8 cellular contexts compared by ENCODE assay signal in the genomic region with DNA sequence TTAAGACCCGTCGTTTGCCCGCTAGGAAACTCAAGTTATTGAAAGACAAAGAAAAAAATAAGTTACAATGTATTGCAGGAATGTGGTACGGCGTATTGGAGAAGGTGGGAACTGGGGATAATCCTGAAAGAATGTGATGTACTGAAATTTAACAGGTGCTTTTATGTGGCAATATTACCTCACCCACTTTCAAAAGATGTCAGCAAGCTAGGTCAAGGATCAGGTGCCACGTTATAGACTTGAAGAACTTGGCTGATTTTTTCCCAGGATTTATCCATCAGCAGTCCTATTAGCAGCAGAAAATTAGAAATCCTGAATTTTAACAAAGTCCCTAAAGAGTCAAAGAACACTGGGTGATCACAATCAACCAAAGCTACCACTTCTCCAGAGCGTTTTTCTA. TPM values are rescaled to one million over a fixed set of nuclear protein-coding genes. Genes with fewer than 3 reads are reported as not detected.
A peak's percentile ranks its signal among the peaks of the same experiment; 100 is the strongest.
DNase-seq lines count a peak whose midpoint lies in the region; ATAC-seq and TF ChIP-seq lines count a peak whose summit lies in the region.
"Not testable (repeated sequence)": the region's sequence is repeated elsewhere in the genome, so short reads cannot be mapped to it uniquely, and the experiment has no call there.

No MANE protein-coding gene starts in this region.

- H3K4me1 ChIP-seq in HEK293 (ENCODE audit: control insufficient read depth, insufficient read depth, low read length); OCI-LY7 (ENCODE audit: insufficient read depth, low read length, poor library complexity, severe bottlenecking); iPS-18a (ENCODE audit: control insufficient read depth, low read depth, low read length): not testable (repeated sequence)
- peaks cover 15% of the 10 kb centered on the region for H3K4me1 ChIP-seq in ectodermal cell (ENCODE audit: control insufficient read depth, insufficient read depth, low read length)

- peak; percentile 31 for ATAC-seq in activated T-helper 17 cell treated with anti-CD3 and anti-CD28 coated beads, Interleukin-2, amount 50 U/mL, for 72 hours (replicated peaks)
- ATAC-seq in natural killer cell treated with Interleukin-12 subunit alpha and Interleukin-12 subunit beta and Interleukin-15 and Interleukin-18, amount 100 ng/mL, for 72 hours, result not testable (repeated sequence)

- H3K27ac ChIP-seq in HEK293 (ENCODE audit: extremely low read depth, low read depth, low read length), result peak overlapping the region; percentile 54
- H3K27ac ChIP-seq in OCI-LY7 (ENCODE audit: low read depth, low read length, poor library complexity, severe bottlenecking), result peak overlapping the region; percentile 65
- peak overlapping the region; percentile 84 for H3K27ac ChIP-seq in ectodermal cell (ENCODE audit: insufficient read depth, low read depth, low read length, poor library complexity, severe bottlenecking)
- peak overlapping the region; percentile 61 for H3K27ac ChIP-seq in iPS-18a (ENCODE audit: low read length)
- H3K27ac ChIP-seq in substantia nigra (ENCODE audit: low read depth, low read length, poor library complexity, severe bottlenecking), result peak overlapping the region; percentile 76

- intact Hi-C loops in OCI-LY7 (cut with micrococcal nuclease; ENCODE audit: unreplicated experiment), result not testable (repeated sequence)

- H3K9me3 Mint-ChIP-seq in activated T-helper 17 cell treated with anti-CD3 and anti-CD28 coated beads, Interleukin-2, amount 50 U/mL, for 72 hours; natural killer cell treated with Interleukin-12 subunit alpha and Interleukin-12 subunit beta and Interleukin-15 and Interleukin-18, amount 100 ng/mL, for 72 hours: not testable (repeated sequence)

- H3K4me3 ChIP-seq in HEK293 (ENCODE audit: low read depth, low read length) (peak overlapping the region; percentile 90), OCI-LY7 (ENCODE audit: low read depth, low read length, poor library complexity, severe bottlenecking) (peak overlapping the region; percentile 86), ectodermal cell (ENCODE audit: insufficient read depth, low read depth, low read length) (peak overlapping the region; percentile 80), iPS-18a (ENCODE audit: low read length) (peak overlapping the region; percentile 82)

- peak overlapping the region; percentile 83 for H2AFZ ChIP-seq in OCI-LY7 (ENCODE audit: low read length)

- CTCF ChIA-PET in HEK293 (lab: Yijun Ruan, JAX); OCI-LY7 (lab: Charles Lee; ENCODE audit: unreplicated experiment): not testable (repeated sequence)

- 0% methylated on average over 2 of the region's 7 CpGs for WGBS in ectodermal cell, 2 experiments

- H3K79me2 ChIP-seq in OCI-LY7 (ENCODE audit: insufficient read depth, low read depth, low read length), result not testable (repeated sequence)

- not testable (repeated sequence) for H3K9me2 ChIP-seq in OCI-LY7 (ENCODE audit: insufficient read depth, low read length)

- H4K20me1 ChIP-seq in OCI-LY7 (ENCODE audit: insufficient read depth, low read length), result not testable (repeated sequence)

- peaks cover 14% of the 10 kb centered on the region for H3K36me3 Mint-ChIP-seq in activated T-helper 17 cell treated with anti-CD3 and anti-CD28 coated beads, Interleukin-2, amount 50 U/mL, for 72 hours (ENCODE audit: low read depth)
- H3K36me3 Mint-ChIP-seq in natural killer cell treated with Interleukin-12 subunit alpha and Interleukin-12 subunit beta and Interleukin-15 and Interleukin-18, amount 100 ng/mL, for 72 hours, result not testable (repeated sequence)

- not testable (repeated sequence) for TF ChIP-seq CTCF in HEK293 (tag by site-specific recombination; IDR thresholded peaks at IDR 0.05); OCI-LY7 (conservative IDR thresholded peaks at IDR 0.05; ENCODE audit: low read length)

- H3K4me1 Mint-ChIP-seq in activated T-helper 17 cell treated with anti-CD3 and anti-CD28 coated beads, Interleukin-2, amount 50 U/mL, for 72 hours; natural killer cell treated with Interleukin-12 subunit alpha and Interleukin-12 subunit beta and Interleukin-15 and Interleukin-18, amount 100 ng/mL, for 72 hours (ENCODE audit: low read depth in 2 of 2): not testable (repeated sequence)

- not testable (repeated sequence) for H3K27me3 ChIP-seq in ectodermal cell (ENCODE audit: control insufficient read depth, insufficient read depth, low read length, poor library complexity, severe bottlenecking); iPS-18a (ENCODE audit: control insufficient read depth, insufficient read depth, low read length)

- H3K27ac Mint-ChIP-seq in activated T-helper 17 cell treated with anti-CD3 and anti-CD28 coated beads, Interleukin-2, amount 50 U/mL, for 72 hours, result peak overlapping the region; percentile 99
- peak overlapping the region; percentile 99 for H3K27ac Mint-ChIP-seq in natural killer cell treated with Interleukin-12 subunit alpha and Interleukin-12 subunit beta and Interleukin-15 and Interleukin-18, amount 100 ng/mL, for 72 hours

- H3K9me3 ChIP-seq in HEK293 (ENCODE audit: control insufficient read depth, insufficient read depth, low read depth, low read length); OCI-LY7 (ENCODE audit: low read length); ectodermal cell (ENCODE audit: control insufficient read depth, low read length); iPS-18a (ENCODE audit: control insufficient read depth, low read depth, low read length): not testable (repeated sequence)

- not testable (repeated sequence) for H3K36me3 ChIP-seq in HEK293 (ENCODE audit: control insufficient read depth in 2 of 2, insufficient read depth in 1 of 2, low read length in 2 of 2); OCI-LY7 (ENCODE audit: insufficient read depth, low read length); ectodermal cell (ENCODE audit: control insufficient read depth, insufficient read depth, low read length); iPS-18a (ENCODE audit: control insufficient read depth, low read depth, low read length)

- peak overlapping the region; percentile 73 for H3K4me2 ChIP-seq in OCI-LY7 (ENCODE audit: low read length)

- peak overlapping the region; percentile 84 for H3K9ac ChIP-seq in iPS-18a (ENCODE audit: low read length)

- H3K4me3 Mint-ChIP-seq in activated T-helper 17 cell treated with anti-CD3 and anti-CD28 coated beads, Interleukin-2, amount 50 U/mL, for 72 hours, result peak overlapping the region; percentile 99
- H3K4me3 Mint-ChIP-seq in natural killer cell treated with Interleukin-12 subunit alpha and Interleukin-12 subunit beta and Interleukin-15 and Interleukin-18, amount 100 ng/mL, for 72 hours, result peak overlapping the region; percentile 99

- POLR2A ChIA-PET in HEK293 (lab: Yijun Ruan, JAX), result interaction anchor here (1.0 kb wide), 1 partner anchor 527 kb away, joined by 3 read pairs; the partner anchor contains the start of gene ZNF697
- POLR2A ChIA-PET in OCI-LY7 (lab: Charles Lee), result interaction anchor here (1.0 kb wide), 1 partner anchor 306 kb away, joined by 3 read pairs; no protein-coding TSS in a partner anchor

- BruUV-seq in OCI-LY7 (replicated peaks; lab: Mats Ljungman, UMichigan), result TSS peak; percentile 87

- peak; percentile 6 for DNase-seq in CD1c-positive myeloid dendritic cell (ENCODE audit: extremely low spot score)
- not testable (repeated sequence) for DNase-seq in OCI-LY7 (ENCODE audit: low spot score); natural killer cell treated with Interleukin-12 subunit alpha and Interleukin-12 subunit beta and Interleukin-15 and Interleukin-18, amount 100 ng/mL, for 72 hours (ENCODE audit: low spot score); substantia nigra (lab: John Stamatoyannopoulos, UW)

- H3K27me3 Mint-ChIP-seq in activated T-helper 17 cell treated with anti-CD3 and anti-CD28 coated beads, Interleukin-2, amount 50 U/mL, for 72 hours; natural killer cell treated with Interleukin-12 subunit alpha and Interleukin-12 subunit beta and Interleukin-15 and Interleukin-18, amount 100 ng/mL, for 72 hours: not testable (repeated sequence)

TF ChIP-seq in HEK293, 187 proteins besides CTCF, POLR2A, EP300 and RAD21:
- TF ChIP-seq SCRT2 (tag by site-specific recombination; IDR thresholded peaks at IDR 0.05), result peak; percentile 86
- TF ChIP-seq, protein P1, sequence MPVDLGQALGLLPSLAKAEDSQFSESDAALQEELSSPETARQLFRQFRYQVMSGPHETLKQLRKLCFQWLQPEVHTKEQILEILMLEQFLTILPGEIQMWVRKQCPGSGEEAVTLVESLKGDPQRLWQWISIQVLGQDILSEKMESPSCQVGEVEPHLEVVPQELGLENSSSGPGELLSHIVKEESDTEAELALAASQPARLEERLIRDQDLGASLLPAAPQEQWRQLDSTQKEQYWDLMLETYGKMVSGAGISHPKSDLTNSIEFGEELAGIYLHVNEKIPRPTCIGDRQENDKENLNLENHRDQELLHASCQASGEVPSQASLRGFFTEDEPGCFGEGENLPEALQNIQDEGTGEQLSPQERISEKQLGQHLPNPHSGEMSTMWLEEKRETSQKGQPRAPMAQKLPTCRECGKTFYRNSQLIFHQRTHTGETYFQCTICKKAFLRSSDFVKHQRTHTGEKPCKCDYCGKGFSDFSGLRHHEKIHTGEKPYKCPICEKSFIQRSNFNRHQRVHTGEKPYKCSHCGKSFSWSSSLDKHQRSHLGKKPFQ (tag by site-specific recombination; IDR thresholded peaks at IDR 0.05), result 0 out of 2 replicates have a peak, but pooled peaks have one; percentile 16

RNA-seq across cellular contexts. Expression of gene SEC22B, which starts 0.6 kb away (rescaled TPM):
- total RNA-seq in OCI-LY7 (2014; rRNA removed; shearing (Covaris generic)), result 11.9 and 12.7 TPM in 2 replicates
- total RNA-seq in OCI-LY7 (2022), result 23.5 and 24.9 TPM in 2 replicates
- 10 to 100 TPM; 23.3 to 23.7 TPM for total RNA-seq in activated T-helper 17 cell treated with anti-CD3 and anti-CD28 coated beads, Interleukin-2, amount 50 U/mL, for 72 hours
- 17.7 TPM for polyA plus RNA-seq in ectodermal cell (2013, experiment 1 of 4)
- 21.6 TPM for polyA plus RNA-seq in ectodermal cell (2013, experiment 2 of 4)
- polyA plus RNA-seq in ectodermal cell (2013, experiment 3 of 4), result 14.1 TPM
- polyA plus RNA-seq in ectodermal cell (2013, experiment 4 of 4), result 16.1 TPM
- total RNA-seq in natural killer cell treated with Interleukin-12 subunit alpha and Interleukin-12 subunit beta and Interleukin-15 and Interleukin-18, amount 100 ng/mL, for 72 hours, result 10 to 100 TPM; 23.9 to 29.7 TPM
